In genomic region chr14:99815696-99816095, GRCh38 we compare ENCODE assay signal across 15 cellular contexts. TPM values are rescaled to one million over a fixed set of nuclear protein-coding genes. Genes with fewer than 3 reads are reported as not detected.
A peak's percentile ranks its signal among the peaks of the same experiment; 100 is the strongest.
DNase-seq lines count a peak whose midpoint lies in the region; ATAC-seq and TF ChIP-seq lines count a peak whose summit lies in the region.
"Had no signal": no experiment of that assay in that cellular context is flagged by ENCODE, and none has a peak within 500 bp of the region (broad histone marks: within the 10 kb centered on the region; RNA-seq: fewer than 3 reads in every experiment).

No MANE protein-coding gene starts in this region.

- 0 out of 2 replicates have a peak, but pooled peaks cover 5% of the 10 kb centered on the region for H4K20me1 ChIP-seq in OCI-LY3 (ENCODE audit: insufficient read depth, low read length)

- DNase-seq in dorsolateral prefrontal cortex, result no peak
- peak; percentile 60 for DNase-seq in midbrain (lab: John Stamatoyannopoulos, UW)
- no peak for DNase-seq in Kasumi-1 (lab: John Stamatoyannopoulos, UW)
- DNase-seq in omental fat pad (ENCODE audit: low spot score), result no peak
- DNase-seq: Caco-2; CD8-positive, alpha-beta T cell; DMS53; HCEC 1CT; HFFc6; IMR-90 had no signal

- H3K4me3 ChIP-seq in OCI-LY3 (ENCODE audit: low read length) (no peak overlapping the region), dorsolateral prefrontal cortex (peak overlapping the region in 13 of 59 donors; percentile 2 to 43 (median 10))

- no peak overlapping the region for H3K27ac ChIP-seq in OCI-LY3 (ENCODE audit: low read length)
- H3K27ac ChIP-seq in dorsolateral prefrontal cortex, result peak overlapping the region in 56 of 59 donors; percentile 5 to 95 (median 79)
- peak overlapping the region; percentile 66 for H3K27ac ChIP-seq in temporal lobe (ENCODE audit: low read depth, low read length)
- H3K27ac ChIP-seq: 22Rv1 had no signal

- no peak for TF ChIP-seq CTCF in OCI-LY3 (IDR thresholded peaks at IDR 0.05; ENCODE audit: low read depth, low read length)
- no peak for TF ChIP-seq CTCF in dorsolateral prefrontal cortex (IDR thresholded peaks at IDR 0.05 in 54 of 56, conservative IDR thresholded peaks at IDR 0.05 in 2 of 56; ENCODE audit: low read depth in 1 of 56, partially characterized antibody in 56 of 56)
- TF ChIP-seq CTCF in omental fat pad (IDR thresholded peaks at IDR 0.05), result no peak

- H3K79me2 ChIP-seq in OCI-LY3 (ENCODE audit: low read length), result peaks cover 73% of the 10 kb centered on the region

- intact Hi-C loops in dorsolateral prefrontal cortex (cut with DNase I), result no loop called here

- peak overlapping the region; percentile 54 for H3K4me2 ChIP-seq in OCI-LY3 (ENCODE audit: low read length)

- no peaks in the 10 kb centered on the region for H3K9me3 ChIP-seq in OCI-LY3 (ENCODE audit: insufficient read depth, low read length)
- H3K9me3 ChIP-seq: Caco-2 had no signal

- no peak overlapping the region for H3K9ac ChIP-seq in OCI-LY3 (ENCODE audit: low read length)

- no peak for ATAC-seq in HG03457 (IDR thresholded peaks at IDR 0.05; ENCODE audit: unreplicated experiment)
- no peak for ATAC-seq in omental fat pad (ENCODE audit: low FRiP score)
- ATAC-seq: CD8-positive, alpha-beta T cell had no signal

- peaks cover 22% of the 10 kb centered on the region for H3K4me1 ChIP-seq in OCI-LY3 (ENCODE audit: low read length)
- H3K4me1 ChIP-seq: Caco-2 had no signal

- no peak overlapping the region for H2AFZ ChIP-seq in OCI-LY3 (ENCODE audit: low read depth, low read length)

- peaks cover 5% of the 10 kb centered on the region for H3K36me3 ChIP-seq in OCI-LY3 (replicated peaks; ENCODE audit: low read depth, low read length)

- H3K27me3 ChIP-seq in OCI-LY3 (ENCODE audit: low read depth, low read length) (no peaks in the 10 kb centered on the region), dorsolateral prefrontal cortex (no peaks in the 10 kb centered on the region)

RNA-seq across cellular contexts. Expression of gene EML1, which starts 22.5 kb away (rescaled TPM):
- 10 to 100 TPM; 24.3 to 74.2 (median 42.9) TPM for total RNA-seq in dorsolateral prefrontal cortex
- 110 TPM for total RNA-seq in temporal lobe
- 10 to 100 TPM; 33.2 to 88.0 (median 43.5) TPM for total RNA-seq in omental fat pad
- total RNA-seq: CD8-positive, alpha-beta T cell; HT-29 had no signal
